ENCODE assay signal across 8 cellular contexts in the genomic region with DNA sequence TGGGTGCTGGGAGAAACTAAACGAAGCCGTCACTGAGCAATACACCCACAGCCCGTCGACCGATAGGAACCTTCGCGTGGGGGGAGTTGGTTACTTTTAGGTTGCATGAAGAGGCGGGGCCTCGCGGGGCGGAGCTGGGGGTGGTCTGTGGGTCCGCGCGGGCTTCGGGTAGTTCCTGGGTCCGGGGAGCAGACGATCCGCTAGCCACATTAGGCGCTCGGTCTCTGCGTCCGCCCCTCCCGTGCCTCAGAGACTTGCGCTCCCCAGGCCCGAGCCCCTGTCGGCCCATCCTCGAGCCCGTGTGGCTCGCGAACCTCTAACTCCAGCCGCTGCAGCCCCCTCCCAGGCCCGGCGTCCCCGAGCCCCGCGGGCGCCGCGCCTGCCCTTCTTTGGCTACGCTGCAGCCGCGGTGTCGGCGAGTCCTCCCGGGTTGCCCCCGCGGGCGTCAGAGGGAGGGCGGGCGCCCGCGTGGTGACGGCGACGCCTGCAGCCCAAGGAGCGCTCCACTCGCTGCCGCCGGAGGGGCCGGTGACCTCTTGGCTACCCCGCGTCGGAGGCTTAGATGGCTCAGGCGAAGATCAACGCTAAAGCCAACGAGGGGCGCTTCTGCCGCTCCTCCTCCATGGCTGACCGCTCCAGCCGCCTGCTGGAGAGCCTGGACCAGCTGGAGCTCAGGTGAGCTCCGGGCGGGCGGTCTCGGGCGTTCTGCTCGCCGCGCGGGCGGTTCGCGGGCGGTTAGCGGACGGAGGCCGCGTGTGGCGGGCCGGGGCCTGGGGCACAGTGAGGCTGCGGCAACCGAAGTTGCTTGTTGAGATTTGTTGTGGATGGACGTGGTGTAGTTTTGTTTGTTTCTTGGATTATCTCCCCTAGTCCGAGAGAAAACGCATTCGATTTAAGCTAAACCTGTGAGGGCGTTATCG. TPM values are rescaled to one million over a fixed set of nuclear protein-coding genes. Genes with fewer than 3 reads are reported as not detected.
A peak's percentile ranks its signal among the peaks of the same experiment; 100 is the strongest.
DNase-seq lines count a peak whose midpoint lies in the region; ATAC-seq and TF ChIP-seq lines count a peak whose summit lies in the region.

A gene (plus strand): TSS at position 191 of the 920 bp plus-strand sequence. CDS start 372 bp downstream, at position 563.

- H3K36me3 ChIP-seq in HUES6 (ENCODE audit: control insufficient read depth, insufficient read depth, low read length) (peaks cover 8% of the 10 kb centered on the region), mucosa of rectum (ENCODE audit: control insufficient read depth in 2 of 2, insufficient read depth in 2 of 2, low read length in 2 of 2) (peaks cover 0 to 5% of the 10 kb centered on the region in 2 donors)

- peaks cover 3% of the 10 kb centered on the region; the same call in 1 of the 2 replicates for H3K27me3 ChIP-seq in HUES6 (ENCODE audit: control insufficient read depth, insufficient read depth, low read length)
- H3K27me3 ChIP-seq in mucosa of rectum (ENCODE audit: control insufficient read depth in 2 of 2, insufficient read depth in 2 of 2, low read length in 2 of 2): peaks cover 0 to 5% of the 10 kb centered on the region in 2 donors

- peak within 1 kb of the TSS; percentile 64; the same call in 1 of the 2 replicates for H3K27ac ChIP-seq in HUES6 (ENCODE audit: low read depth, low read length)
- peak within 1 kb of the TSS; percentile 63 to 89 for H3K27ac ChIP-seq in mucosa of rectum (ENCODE audit: low read depth in 2 of 2, low read length in 2 of 2)

- H3K9me3 ChIP-seq in HUES6 (ENCODE audit: control insufficient read depth, insufficient read depth, low read depth, low read length) (no peaks in the 10 kb centered on the region), mucosa of rectum (ENCODE audit: control insufficient read depth in 2 of 2, low read length in 2 of 2) (no peaks in the 10 kb centered on the region)

- H3K4me1 ChIP-seq in HUES6 (ENCODE audit: control insufficient read depth, insufficient read depth, low read length) (peaks cover 30% of the 10 kb centered on the region), mucosa of rectum (ENCODE audit: control insufficient read depth in 2 of 2, insufficient read depth in 2 of 2, low read length in 2 of 2) (peaks cover 7 to 16% of the 10 kb centered on the region in 2 donors)

- peak within 1 kb of the TSS; percentile 85 for H3K9ac ChIP-seq in HUES6 (ENCODE audit: low read length)
- peak within 1 kb of the TSS; percentile 73 to 74 for H3K9ac ChIP-seq in mucosa of rectum (ENCODE audit: low read depth in 1 of 2, low read length in 2 of 2)

- H3K4me3 ChIP-seq in HUES6 (ENCODE audit: low read depth, low read length) (peak within 1 kb of the TSS; percentile 75), epithelial cell of proximal tubule (ENCODE audit: low read depth, low read length) (peak within 1 kb of the TSS; percentile 72), mucosa of rectum (ENCODE audit: low read length in 2 of 2) (peak within 1 kb of the TSS; percentile 68 to 71)

- DNase-seq in DMS 273 treated with DMSO at 0.1 percent for 48 hours (lab: John Stamatoyannopoulos, UW) (peak; percentile 60), OCI-M1 (lab: John Stamatoyannopoulos, UW) (peak; percentile 98), activated T-cell treated with anti-CD3 and anti-CD28 coated beads for 4 hours (peak; percentile 85), epithelial cell of proximal tubule (ENCODE audit: low read depth) (peak; percentile 26)
- peak; percentile 77 to 86 for DNase-seq in stimulated activated CD8-positive, alpha-beta memory T cell treated with anti-CD3 and anti-CD28 coated beads, Interleukin-4, amount 100 ng/mL, for 4 hours (ENCODE audit: low read depth in 2 of 2, low spot score in 1 of 2)

- peak; percentile 86 for ATAC-seq in GM21423 (IDR thresholded peaks at IDR 0.05; ENCODE audit: unreplicated experiment)

- TF ChIP-seq CTCF in epithelial cell of proximal tubule (conservative IDR thresholded peaks at IDR 0.05; ENCODE audit: low read depth, low read length): peak; percentile 26

RNA-seq across cellular contexts. Expression of the gene that starts here (rescaled TPM):
- 8.2 and 20.4 TPM in 2 replicates for total RNA-seq in epithelial cell of proximal tubule

Comparison
In these comparisons a context has a peak if more than half of its experiments do, and no peak if none do; other contexts are left out.
1. Peak in every context shown above with its lines: DNase-seq, ATAC-seq, H3K4me3 ChIP-seq and H3K27ac ChIP-seq.
2. DNase-seq: peak in every context shown above with its lines; median percentile 98 in OCI-M1; 85 in activated T-cell treated with anti-CD3 and anti-CD28 coated beads for 4 hours; 82 in stimulated activated CD8-positive, alpha-beta memory T cell treated with anti-CD3 and anti-CD28 coated beads, Interleukin-4, amount 100 ng/mL, for 4 hours; 60 in DMS 273 treated with DMSO at 0.1 percent for 48 hours; 26 in epithelial cell of proximal tubule.